ENCODE assay signal across 18 cellular contexts in genomic region chr15:90021108-90021507, GRCh38. TPM values are rescaled to one million over a fixed set of nuclear protein-coding genes. Genes with fewer than 3 reads are reported as not detected.
DNase-seq lines count a peak whose midpoint lies in the region; ATAC-seq and TF ChIP-seq lines count a peak whose summit lies in the region.
"Had no signal": no experiment of that assay in that cellular context is flagged by ENCODE, and none has a peak within 500 bp of the region (broad histone marks: within the 10 kb centered on the region; RNA-seq: fewer than 3 reads in every experiment).

No MANE protein-coding gene starts in this region.

- TF ChIP-seq CTCF in MM.1S (IDR thresholded peaks at IDR 0.05; ENCODE audit: low read length): no peak
- no peak for TF ChIP-seq CTCF in esophagus squamous epithelium (IDR thresholded peaks at IDR 0.05)

- no peaks in the 10 kb centered on the region for H3K9me3 ChIP-seq in CD4-positive, CD25-positive, alpha-beta regulatory T cell (ENCODE audit: control insufficient read depth in 2 of 2, low read length in 2 of 2)
- H3K9me3 ChIP-seq in MM.1S (replicated peaks; ENCODE audit: insufficient read depth, low read length): no peaks in the 10 kb centered on the region
- no peaks in the 10 kb centered on the region for H3K9me3 ChIP-seq in esophagus squamous epithelium
- H3K9me3 ChIP-seq: gastroesophageal sphincter, ovary, tibial artery had no signal

- TF ChIP-seq POLR2A in esophagus squamous epithelium (IDR thresholded peaks at IDR 0.05): no peak

- H3K36me3 Mint-ChIP-seq in CD4-positive, CD25-positive, alpha-beta regulatory T cell: peaks cover 4% of the 10 kb centered on the region
- H3K36me3 Mint-ChIP-seq: natural killer cell; stimulated activated effector memory CD8-positive, alpha-beta T cell treated with anti-CD3 and anti-CD28 coated beads, Interleukin-12 subunit alpha, Interleukin-12 subunit beta, amount 100 ng/mL, for 72 hours had no signal

- H3K9me2 ChIP-seq in MM.1S (replicated peaks; ENCODE audit: insufficient read depth, low read length): no peaks in the 10 kb centered on the region

- H3K4me1 Mint-ChIP-seq in CD4-positive, CD25-positive, alpha-beta regulatory T cell: peaks cover 8 to 54% (median 37%) of the 10 kb centered on the region in 4 donors

- peaks cover 95% of the 10 kb centered on the region for H3K79me2 ChIP-seq in MM.1S (ENCODE audit: low read length)

- DNase-seq in CD4-positive, CD25-positive, alpha-beta regulatory T cell: no peak
- DNase-seq in MM.1S (peak; percentile 82), esophagus squamous epithelium (lab: John Stamatoyannopoulos, UW) (no peak), SW 1271 (lab: John Stamatoyannopoulos, UW) (no peak), ACHN (no peak), activated gamma-delta T cell treated with Interleukin-2 at 50 U/mL for 16 hours (no peak)
- peak; percentile 17 for DNase-seq in stimulated activated CD8-positive, alpha-beta memory T cell treated with anti-CD3 and anti-CD28 coated beads, Interleukin-4, amount 100 ng/mL, for 48 hours
- DNase-seq: Calu3, kidney glomerular epithelial cell, natural killer cell, NCI-H2107, NCI-H510A, ovary, right cardiac atrium had no signal

- H3K4me3 Mint-ChIP-seq in CD4-positive, CD25-positive, alpha-beta regulatory T cell: no peak overlapping the region
- H3K4me3 Mint-ChIP-seq: natural killer cell; stimulated activated effector memory CD8-positive, alpha-beta T cell treated with anti-CD3 and anti-CD28 coated beads, Interleukin-12 subunit alpha, Interleukin-12 subunit beta, amount 100 ng/mL, for 72 hours had no signal

- H3F3A ChIP-seq in MM.1S (ENCODE audit: insufficient read depth, low read length): peaks cover 35% of the 10 kb centered on the region

- H3K36me3 ChIP-seq in CD4-positive, CD25-positive, alpha-beta regulatory T cell (ENCODE audit: control insufficient read depth, insufficient read depth, low read length): no peaks in the 10 kb centered on the region
- H3K36me3 ChIP-seq in MM.1S (replicated peaks; ENCODE audit: insufficient read depth, low read length): no peaks in the 10 kb centered on the region
- no peaks in the 10 kb centered on the region for H3K36me3 ChIP-seq in esophagus squamous epithelium
- H3K36me3 ChIP-seq: gastroesophageal sphincter, ovary, tibial artery had no signal

- no peak overlapping the region for H3K27ac ChIP-seq in CD4-positive, CD25-positive, alpha-beta regulatory T cell (ENCODE audit: insufficient read depth, low read length, poor library complexity, severe bottlenecking)
- peak overlapping the region; percentile 93 for H3K27ac ChIP-seq in MM.1S (ENCODE audit: low read length)
- H3K27ac ChIP-seq in esophagus squamous epithelium: peak overlapping the region in 3 of 4 donors; percentile 48 to 76 (median 68)
- H3K27ac ChIP-seq: ovary, tibial artery had no signal

- no peaks in the 10 kb centered on the region for H4K20me1 ChIP-seq in MM.1S (ENCODE audit: insufficient read depth, low read length)

- no peak overlapping the region for H2AFZ ChIP-seq in MM.1S (ENCODE audit: low read length)

- WGBS in esophagus squamous epithelium, 2 donors: 74 to 79% methylated on average over 7 to 8 of the region's 8 CpGs

- H3K9ac ChIP-seq in MM.1S (ENCODE audit: low read length): peak overlapping the region; percentile 72

- intact Hi-C loops in esophagus squamous epithelium (cut with DNase I): no loop called here

- H3K27me3 ChIP-seq in CD4-positive, CD25-positive, alpha-beta regulatory T cell (ENCODE audit: control insufficient read depth, insufficient read depth, low read length): no peaks in the 10 kb centered on the region
- H3K27me3 ChIP-seq in MM.1S (replicated peaks; ENCODE audit: insufficient read depth, low read length) (no peaks in the 10 kb centered on the region), esophagus squamous epithelium (no peaks in the 10 kb centered on the region)
- H3K27me3 ChIP-seq: gastroesophageal sphincter, ovary, tibial artery had no signal

- H3K27ac Mint-ChIP-seq in CD4-positive, CD25-positive, alpha-beta regulatory T cell: peak overlapping the region in 2 of 3 donors; percentile 23 to 35
- H3K27ac Mint-ChIP-seq: activated T-helper 2 cell treated with anti-CD3 and anti-CD28 coated beads, Interferon-gamma antibody, Interleukin-2, Interleukin-4, amounts not matched to agents 10 μg/mL and 5 μg/mL and 100 μg/mL, durations not matched to agents 14 hours and 24 hours and 36 hours; stimulated activated effector memory CD8-positive, alpha-beta T cell treated with anti-CD3 and anti-CD28 coated beads, Interleukin-12 subunit alpha, Interleukin-12 subunit beta, amount 100 ng/mL, for 72 hours had no signal

- in situ Hi-C loops in ACHN (cut with HindIII; ENCODE audit: low pct_ligation_motif_present, low pct_unique_long_range_greater_than_20kb, low sequenced_read_pairs): no loop called here

- no peaks in the 10 kb centered on the region for H3K9me3 Mint-ChIP-seq in CD4-positive, CD25-positive, alpha-beta regulatory T cell
- H3K9me3 Mint-ChIP-seq: activated T-helper 2 cell treated with anti-CD3 and anti-CD28 coated beads, Interferon-gamma antibody, Interleukin-2, Interleukin-4, amounts not matched to agents 10 μg/mL and 5 μg/mL and 100 μg/mL, durations not matched to agents 14 hours and 24 hours and 36 hours; natural killer cell; stimulated activated effector memory CD8-positive, alpha-beta T cell treated with anti-CD3 and anti-CD28 coated beads, Interleukin-12 subunit alpha, Interleukin-12 subunit beta, amount 100 ng/mL, for 72 hours had no signal

- peaks cover 10% of the 10 kb centered on the region for H3K4me1 ChIP-seq in CD4-positive, CD25-positive, alpha-beta regulatory T cell (ENCODE audit: control insufficient read depth, insufficient read depth, low read length, poor library complexity, severe bottlenecking)
- H3K4me1 ChIP-seq in MM.1S (ENCODE audit: low read length) (peaks cover 32% of the 10 kb centered on the region), esophagus squamous epithelium (peaks cover 10 to 63% (median 21%) of the 10 kb centered on the region in 3 donors)

- no peak for ATAC-seq in CD4-positive, CD25-positive, alpha-beta regulatory T cell (ENCODE audit: low read depth in 2 of 2)
- ATAC-seq: gastroesophageal sphincter; natural killer cell; right cardiac atrium; stimulated activated effector memory CD8-positive, alpha-beta T cell treated with anti-CD3 and anti-CD28 coated beads, Interleukin-12 subunit alpha, Interleukin-12 subunit beta, amount 100 ng/mL, for 72 hours had no signal

- no peak overlapping the region for H3K4me3 ChIP-seq in CD4-positive, CD25-positive, alpha-beta regulatory T cell (ENCODE audit: low read depth, low read length)
- H3K4me3 ChIP-seq in MM.1S (ENCODE audit: low read length) (peak overlapping the region; percentile 46; the same call in 1 of the 2 replicates), esophagus squamous epithelium (no peak overlapping the region)
- H3K4me3 ChIP-seq: gastroesophageal sphincter, ovary, tibial artery had no signal

- no peaks in the 10 kb centered on the region for H3K27me3 Mint-ChIP-seq in CD4-positive, CD25-positive, alpha-beta regulatory T cell

- H3K4me2 ChIP-seq in MM.1S (ENCODE audit: low read depth, low read length): peak overlapping the region; percentile 85

RNA-seq across cellular contexts. Expression of gene ZNF710, which starts 20.0 kb away (rescaled TPM):
- 16.3 TPM for total RNA-seq in CD4-positive, CD25-positive, alpha-beta regulatory T cell
- polyA plus RNA-seq in CD4-positive, CD25-positive, alpha-beta regulatory T cell: 1 to 10 TPM in 3 of 4 donors, under 1 TPM in 1; 0.88 to 2.4 (median 1.9) TPM
- total RNA-seq in esophagus squamous epithelium: 10 to 100 TPM; 15.1 to 27.4 (median 21.4) TPM

Comparison
In these comparisons a context has a peak if more than half of its experiments do, and no peak if none do; other contexts are left out.
1. DNase-seq: peak in MM.1S (single experiment) and stimulated activated CD8-positive, alpha-beta memory T cell treated with anti-CD3 and anti-CD28 coated beads, Interleukin-4, amount 100 ng/mL, for 48 hours (single experiment); none in CD4-positive, CD25-positive, alpha-beta regulatory T cell (0 of 3), esophagus squamous epithelium (single experiment), SW 1271 (0 of 2), ACHN (single experiment) and activated gamma-delta T cell treated with Interleukin-2 at 50 U/mL for 16 hours (single experiment).